In genomic region chr4:52266537-52267137, GRCh38 we compare ENCODE assay signal across 23 cellular contexts.
DNase-seq lines count a peak whose midpoint lies in the region; ATAC-seq and TF ChIP-seq lines count a peak whose summit lies in the region.
"Had no signal": no experiment of that assay in that cellular context is flagged by ENCODE, and none has a peak within 500 bp of the region (broad histone marks: within the 10 kb centered on the region; RNA-seq: fewer than 3 reads in every experiment).

No MANE protein-coding gene starts in this region.

- no peak for TF ChIP-seq CTCF in brain (conservative IDR thresholded peaks at IDR 0.05)
- no peak for TF ChIP-seq CTCF in ovary (IDR thresholded peaks at IDR 0.05)
- no peak for TF ChIP-seq CTCF in foreskin fibroblast (IDR thresholded peaks at IDR 0.05; ENCODE audit: low read depth, low read length)

- peak overlapping the region; percentile 47 for H3K4me2 ChIP-seq in Karpas-422 (ENCODE audit: low read depth, low read length, poor library complexity, severe bottlenecking)
- H3K4me2 ChIP-seq: hepatocyte had no signal

- H3K27ac Mint-ChIP-seq in brain = peak overlapping the region in 3 of 5 experiments; percentile 20 to 63 (median 62)
- H3K27ac Mint-ChIP-seq: activated naive CD4-positive, alpha-beta T cell treated with anti-CD3 and anti-CD28 coated beads, Interleukin-2, amount 50 U/mL, for 24 hours; activated T-helper 17 cell treated with anti-CD3 and anti-CD28 coated beads, Interleukin-2, amount 50 U/mL, for 72 hours; CD14-positive monocyte; stimulated activated naive CD8-positive, alpha-beta T cell treated with anti-CD3 and anti-CD28 coated beads, Interleukin-15, Interleukin-2, amounts not matched to agents 100 ng/mL and 50 ng/mL, for 24 hours; T-helper 2 cell treated with Interferon-gamma antibody and Interleukin-4, amounts not matched to agents 5 μg/mL and 100 μg/mL, for 36 hours had no signal

- no peaks in the 10 kb centered on the region for H4K20me1 ChIP-seq in Karpas-422 (ENCODE audit: insufficient read depth, low read depth, low read length)

- no peak for TF ChIP-seq POLR2A in ovary (IDR thresholded peaks at IDR 0.05)

- H3K4me1 ChIP-seq in Karpas-422 (ENCODE audit: low read length) (peaks cover 95% of the 10 kb centered on the region), ovary (ENCODE audit: insufficient read depth) (peaks cover 7% of the 10 kb centered on the region)
- H3K4me1 ChIP-seq: Caco-2, spleen had no signal

- H3K27ac ChIP-seq in Karpas-422 (ENCODE audit: low read length) = peak overlapping the region; percentile 99
- H3K27ac ChIP-seq in ovary = no peak overlapping the region
- H3K27ac ChIP-seq: hepatocyte, spleen had no signal

- peaks cover 25% of the 10 kb centered on the region for H3K4me1 Mint-ChIP-seq in brain
- H3K4me1 Mint-ChIP-seq: activated naive CD4-positive, alpha-beta T cell treated with anti-CD3 and anti-CD28 coated beads, Interleukin-2, amount 50 U/mL, for 24 hours; activated T-helper 17 cell treated with anti-CD3 and anti-CD28 coated beads, Interleukin-2, amount 50 U/mL, for 72 hours; CD14-positive monocyte had no signal

- no peaks in the 10 kb centered on the region for H3K79me2 ChIP-seq in Karpas-422 (ENCODE audit: low read length)
- H3K79me2 ChIP-seq: hepatocyte had no signal

- H3K27me3 Mint-ChIP-seq in brain = peaks cover 2% of the 10 kb centered on the region
- H3K27me3 Mint-ChIP-seq: activated naive CD4-positive, alpha-beta T cell treated with anti-CD3 and anti-CD28 coated beads, Interleukin-2, amount 50 U/mL, for 24 hours; stimulated activated naive CD8-positive, alpha-beta T cell treated with anti-CD3 and anti-CD28 coated beads, Interleukin-15, Interleukin-2, amounts not matched to agents 100 ng/mL and 50 ng/mL, for 24 hours had no signal

- DNase-seq in NCI-H2171 treated with DMSO at 0.1 percent for 48 hours (lab: John Stamatoyannopoulos, UW) (peak; percentile 81), NCI-H2171 (lab: John Stamatoyannopoulos, UW) (no peak), Karpas-422 (no peak), ovary (peak; percentile 34 to 78 (median 66)), foreskin fibroblast (no peak), T-helper 9 cell (no peak)
- DNase-seq: amniotic stem cell; Caco-2; DND-41; left cardiac atrium; NK-92 treated with Interleukin-12 subunit alpha and Interleukin-12 subunit beta, amount 100 ng/mL, for 24 hours; spleen; stimulated activated CD8-positive, alpha-beta memory T cell treated with anti-CD3 and anti-CD28 coated beads, Interleukin-4, amount 100 ng/mL, for 48 hours had no signal

- no peak overlapping the region for H2AFZ ChIP-seq in Karpas-422 (ENCODE audit: low read length)
- H2AFZ ChIP-seq: hepatocyte had no signal

- no peak for TF ChIP-seq EP300 in ovary (IDR thresholded peaks at IDR 0.05)

- no peak overlapping the region for H3K4me3 Mint-ChIP-seq in brain
- H3K4me3 Mint-ChIP-seq: activated naive CD4-positive, alpha-beta T cell treated with anti-CD3 and anti-CD28 coated beads, Interleukin-2, amount 50 U/mL, for 24 hours; activated T-helper 17 cell treated with anti-CD3 and anti-CD28 coated beads, Interleukin-2, amount 50 U/mL, for 72 hours; CD14-positive monocyte; stimulated activated naive CD8-positive, alpha-beta T cell treated with anti-CD3 and anti-CD28 coated beads, Interleukin-15, Interleukin-2, amounts not matched to agents 100 ng/mL and 50 ng/mL, for 24 hours; T-helper 2 cell treated with Interferon-gamma antibody and Interleukin-4, amounts not matched to agents 5 μg/mL and 100 μg/mL, for 36 hours had no signal

- no peaks in the 10 kb centered on the region for H3K36me3 Mint-ChIP-seq in brain
- H3K36me3 Mint-ChIP-seq: activated naive CD4-positive, alpha-beta T cell treated with anti-CD3 and anti-CD28 coated beads, Interleukin-2, amount 50 U/mL, for 24 hours; CD14-positive monocyte had no signal

- intact Hi-C loops in ovary (cut with DNase I) = no loop called here

- H3K27me3 ChIP-seq in Karpas-422 (ENCODE audit: low read length) (no peaks in the 10 kb centered on the region), ovary (no peaks in the 10 kb centered on the region)
- H3K27me3 ChIP-seq: hepatocyte, spleen had no signal

- no peaks in the 10 kb centered on the region for H3K9me3 ChIP-seq in Karpas-422 (ENCODE audit: low read length)
- H3K9me3 ChIP-seq in ovary = no peaks in the 10 kb centered on the region
- H3K9me3 ChIP-seq: Caco-2, thoracic aorta had no signal

- no peak for ATAC-seq in HG02763 (IDR thresholded peaks at IDR 0.05; ENCODE audit: unreplicated experiment)
- ATAC-seq: activated T-helper 17 cell treated with anti-CD3 and anti-CD28 coated beads, Interleukin-2, amount 50 U/mL, for 72 hours; K562 had no signal

- no peaks in the 10 kb centered on the region for H3K36me3 ChIP-seq in Karpas-422 (ENCODE audit: insufficient read depth, low read length)
- H3K36me3 ChIP-seq in ovary = no peaks in the 10 kb centered on the region
- H3K36me3 ChIP-seq: spleen, thoracic aorta had no signal

- no peaks in the 10 kb centered on the region for H3K9me2 ChIP-seq in Karpas-422 (replicated peaks; ENCODE audit: insufficient read depth, low read length)

- H3K4me3 ChIP-seq in Karpas-422 (ENCODE audit: low read length) (no peak overlapping the region), ovary (no peak overlapping the region), foreskin fibroblast (ENCODE audit: low read depth in 1 of 2, low read length in 2 of 2) (no peak overlapping the region)
- H3K4me3 ChIP-seq: hepatocyte, K562, spleen, thoracic aorta had no signal

- peak overlapping the region; percentile 53 for H3K9ac ChIP-seq in Karpas-422 (ENCODE audit: low read length)

- H3K9me3 Mint-ChIP-seq in brain = peaks cover 0 to 4% (median 3%) of the 10 kb centered on the region in 5 experiments
- H3K9me3 Mint-ChIP-seq: activated naive CD4-positive, alpha-beta T cell treated with anti-CD3 and anti-CD28 coated beads, Interleukin-2, amount 50 U/mL, for 24 hours; stimulated activated naive CD8-positive, alpha-beta T cell treated with anti-CD3 and anti-CD28 coated beads, Interleukin-15, Interleukin-2, amounts not matched to agents 100 ng/mL and 50 ng/mL, for 24 hours; T-helper 2 cell treated with Interferon-gamma antibody and Interleukin-4, amounts not matched to agents 5 μg/mL and 100 μg/mL, for 36 hours had no signal

Comparison
In these comparisons a context has a peak if more than half of its experiments do, and no peak if none do; other contexts are left out.
1. DNase-seq: peak in NCI-H2171 treated with DMSO at 0.1 percent for 48 hours (single experiment) and ovary (5 of 5); none in NCI-H2171 (single experiment), Karpas-422 (single experiment), foreskin fibroblast (0 of 2) and T-helper 9 cell (single experiment).